ENCODE assay signal across 8 cellular contexts in the genomic region with DNA sequence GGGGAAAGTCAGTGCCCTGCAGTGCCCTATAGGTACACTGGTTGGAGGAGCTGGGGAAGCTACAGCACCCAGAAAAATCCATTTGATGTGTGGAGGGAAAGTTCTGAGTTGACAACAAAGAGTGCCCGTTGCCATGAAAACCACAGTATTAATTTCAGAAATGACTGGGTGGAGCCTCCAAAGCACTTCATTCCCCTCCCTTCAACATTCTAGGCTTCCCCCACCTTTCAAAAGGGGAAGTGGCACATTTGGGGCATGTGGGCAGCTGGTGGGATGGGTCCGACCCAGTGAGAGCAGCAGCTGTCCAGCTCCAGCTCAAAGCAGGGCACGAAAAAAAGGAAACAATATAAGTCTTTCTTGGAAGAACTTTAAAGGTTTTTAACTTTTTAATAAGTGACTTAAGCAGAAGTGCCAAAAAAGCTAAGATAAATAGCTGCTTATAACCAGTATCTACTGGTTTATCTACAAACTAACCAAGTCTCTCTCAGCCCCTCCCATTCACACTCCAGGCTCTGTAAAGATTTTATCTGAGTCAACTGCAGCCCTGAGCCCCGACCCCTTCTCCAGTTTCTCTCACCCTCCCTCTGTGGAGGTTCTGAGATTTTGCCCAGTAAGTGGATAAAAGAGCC. TPM values are rescaled to one million over a fixed set of nuclear protein-coding genes. Genes with fewer than 3 reads are reported as not detected.
A peak's percentile ranks its signal among the peaks of the same experiment; 100 is the strongest.
DNase-seq lines count a peak whose midpoint lies in the region; ATAC-seq and TF ChIP-seq lines count a peak whose summit lies in the region.

No MANE protein-coding gene starts in this region.

- peaks cover 19% of the 10 kb centered on the region for H3K36me3 Mint-ChIP-seq in activated CD4-positive, alpha-beta memory T cell treated with anti-CD3 and anti-CD28 coated beads, Interleukin-2, amount 10 ng/mL, durations not matched to agents 7 days and 5 days (ENCODE audit: low read depth)

- H3K27ac Mint-ChIP-seq in activated CD4-positive, alpha-beta memory T cell treated with anti-CD3 and anti-CD28 coated beads, Interleukin-2, amount 10 ng/mL, durations not matched to agents 7 days and 5 days: peak overlapping the region; percentile 99

- peak overlapping the region; percentile 84 to 96 (median 90) for H3K4me2 ChIP-seq in BLaER1 treated with 17β-estradiol and CSF1 and Interleukin-3, amounts not matched to agents 10 nM and 100 nM

- POLR2A ChIA-PET in activated CD4-positive, alpha-beta memory T cell treated with anti-CD3 and anti-CD28 coated beads, Interleukin-2, amount 10 ng/mL, durations not matched to agents 7 days and 5 days (lab: Charles Lee): interaction anchor here (0.6 to 10.8 kb wide), 19 partner anchors 11 to 1194 kb away, joined by 3 to 364 read pairs (median 7); a partner anchor contains a TSS

- 0 out of 22 replicates have a peak, but pooled peaks cover 0 to 2% (median 0%) of the 10 kb centered on the region in 11 experiments for H3K27me3 ChIP-seq in BLaER1 treated with 17β-estradiol and CSF1 and Interleukin-3, amounts not matched to agents 10 nM and 100 nM
- H3K27me3 ChIP-seq in rectal smooth muscle tissue (ENCODE audit: control insufficient read depth, insufficient read depth, low read length): no peaks in the 10 kb centered on the region

- H3K9me3 ChIP-seq in BLaER1 treated with 17β-estradiol and CSF1 and Interleukin-3, amounts not matched to agents 10 nM and 100 nM (replicated peaks in 1 of 11): no peaks in the 10 kb centered on the region

- H3K36me3 ChIP-seq in BLaER1 treated with 17β-estradiol and CSF1 and Interleukin-3, amounts not matched to agents 10 nM and 100 nM: peaks cover 23 to 51% (median 34%) of the 10 kb centered on the region in 11 experiments
- peaks cover 10% of the 10 kb centered on the region for H3K36me3 ChIP-seq in rectal smooth muscle tissue (ENCODE audit: control insufficient read depth, insufficient read depth, low read length)

- CTCF ChIA-PET in activated CD4-positive, alpha-beta memory T cell treated with anti-CD3 and anti-CD28 coated beads, Interleukin-2, amount 10 ng/mL, durations not matched to agents 7 days and 5 days (lab: Charles Lee): interaction anchor here (0.8 to 11.6 kb wide), 5 partner anchors 11 to 160 kb away, joined by 3 to 268 read pairs (median 7); a partner anchor contains a TSS

- peaks cover 99% of the 10 kb centered on the region for H3K4me1 Mint-ChIP-seq in activated CD4-positive, alpha-beta memory T cell treated with anti-CD3 and anti-CD28 coated beads, Interleukin-2, amount 10 ng/mL, durations not matched to agents 7 days and 5 days

- H3K9ac ChIP-seq in BLaER1 treated with 17β-estradiol and CSF1 and Interleukin-3, amounts not matched to agents 10 nM and 100 nM: peak overlapping the region; percentile 72 to 86 (median 78)
- peak overlapping the region; percentile 7 for H3K9ac ChIP-seq in rectal smooth muscle tissue (ENCODE audit: low read length)

- no peak for TF ChIP-seq CTCF in fibroblast of mammary gland (conservative IDR thresholded peaks at IDR 0.05; ENCODE audit: control insufficient read depth, insufficient read depth, low read depth, low read length)

- H3K27me3 Mint-ChIP-seq in activated CD4-positive, alpha-beta memory T cell treated with anti-CD3 and anti-CD28 coated beads, Interleukin-2, amount 10 ng/mL, durations not matched to agents 7 days and 5 days: peaks cover 4% of the 10 kb centered on the region

- H3K9me3 Mint-ChIP-seq in activated CD4-positive, alpha-beta memory T cell treated with anti-CD3 and anti-CD28 coated beads, Interleukin-2, amount 10 ng/mL, durations not matched to agents 7 days and 5 days: no peaks in the 10 kb centered on the region

- H4K20me1 ChIP-seq in BLaER1 treated with 17β-estradiol and CSF1 and Interleukin-3, amounts not matched to agents 10 nM and 100 nM: peaks cover 0 to 80% (median 33%) of the 10 kb centered on the region in 11 experiments; a peak in 21 of 22 replicates

- peaks cover 87 to 100% (median 98%) of the 10 kb centered on the region in 10 experiments for H3K4me1 ChIP-seq in BLaER1 treated with 17β-estradiol and CSF1 and Interleukin-3, amounts not matched to agents 10 nM and 100 nM
- peaks cover 43% of the 10 kb centered on the region for H3K4me1 ChIP-seq in rectal smooth muscle tissue (ENCODE audit: control insufficient read depth, insufficient read depth, low read length)

- ATAC-seq in GM19395 (IDR thresholded peaks at IDR 0.05; ENCODE audit: unreplicated experiment): peak; percentile 41
- no peak for ATAC-seq in GM21390 (IDR thresholded peaks at IDR 0.05; ENCODE audit: unreplicated experiment)

- peak overlapping the region; percentile 80 to 98 (median 91); a peak in 21 of 22 replicates for H3K27ac ChIP-seq in BLaER1 treated with 17β-estradiol and CSF1 and Interleukin-3, amounts not matched to agents 10 nM and 100 nM
- peak overlapping the region; percentile 91 for H3K27ac ChIP-seq in rectal smooth muscle tissue (ENCODE audit: low read depth, low read length)

- DNase-seq in LHCN-M2 (ENCODE audit: low read depth): peak; percentile 90
- peak; percentile 74 for DNase-seq in activated CD4-positive, alpha-beta memory T cell treated with anti-CD3 and anti-CD28 coated beads, Interleukin-2, amount 10 ng/mL, durations not matched to agents 7 days and 5 days
- peak; percentile 67 for DNase-seq in fibroblast of mammary gland (ENCODE audit: low read depth)
- no peak for DNase-seq in cerebellar cortex (ENCODE audit: low spot score)

- peak overlapping the region; percentile 34 to 63 (median 42); a peak in 18 of 20 replicates for H3K4me3 ChIP-seq in BLaER1 treated with 17β-estradiol and CSF1 and Interleukin-3, amounts not matched to agents 10 nM and 100 nM
- peak overlapping the region; percentile 16 for H3K4me3 ChIP-seq in fibroblast of mammary gland (ENCODE audit: control insufficient read depth, low read depth, low read length)
- H3K4me3 ChIP-seq in rectal smooth muscle tissue (ENCODE audit: low read length): peak overlapping the region; percentile 34

- peak overlapping the region; percentile 74 for H3K4me3 Mint-ChIP-seq in activated CD4-positive, alpha-beta memory T cell treated with anti-CD3 and anti-CD28 coated beads, Interleukin-2, amount 10 ng/mL, durations not matched to agents 7 days and 5 days

RNA-seq across cellular contexts. Expression of a gene that starts 9.0 kb away (rescaled TPM):
- 313 and 332 TPM in 2 replicates for total RNA-seq in LHCN-M2 (2014; rRNA removed)
- 160 TPM for polyA plus RNA-seq in LHCN-M2 (2012)
- total RNA-seq in activated CD4-positive, alpha-beta memory T cell treated with anti-CD3 and anti-CD28 coated beads, Interleukin-2, amount 10 ng/mL, durations not matched to agents 7 days and 5 days: 100 to 1,000 TPM; 323 to 360 TPM

RNA-seq across cellular contexts. Expression of a gene that starts 18.1 kb away (rescaled TPM):
- total RNA-seq in LHCN-M2 (2014; rRNA removed): 1,532 and 1,571 TPM in 2 replicates
- polyA plus RNA-seq in LHCN-M2 (2012): 1,893 TPM
- 100 to 1,000 TPM; 991 to 999 TPM for total RNA-seq in activated CD4-positive, alpha-beta memory T cell treated with anti-CD3 and anti-CD28 coated beads, Interleukin-2, amount 10 ng/mL, durations not matched to agents 7 days and 5 days

RNA-seq across cellular contexts. Expression of a gene that starts 35.7 kb away (rescaled TPM):
- 9.0 and 9.8 TPM in 2 replicates for total RNA-seq in LHCN-M2 (2014; rRNA removed)
- 8.8 TPM for polyA plus RNA-seq in LHCN-M2 (2012)
- total RNA-seq in activated CD4-positive, alpha-beta memory T cell treated with anti-CD3 and anti-CD28 coated beads, Interleukin-2, amount 10 ng/mL, durations not matched to agents 7 days and 5 days: 10 to 100 TPM; 23.7 to 25.2 TPM

RNA-seq across cellular contexts. Expression of a gene that starts 46.1 kb away (rescaled TPM):
- total RNA-seq in LHCN-M2 (2014; rRNA removed): 142 and 149 TPM in 2 replicates
- polyA plus RNA-seq in LHCN-M2 (2012): 66.8 TPM
- total RNA-seq in activated CD4-positive, alpha-beta memory T cell treated with anti-CD3 and anti-CD28 coated beads, Interleukin-2, amount 10 ng/mL, durations not matched to agents 7 days and 5 days: 100 to 1,000 TPM; 226 TPM

RNA-seq across cellular contexts. Expression of a gene that starts 57.0 kb away (rescaled TPM):
- total RNA-seq in LHCN-M2 (2014; rRNA removed): 41.5 and 46.8 TPM in 2 replicates
- polyA plus RNA-seq in LHCN-M2 (2012): 30.5 TPM
- total RNA-seq in activated CD4-positive, alpha-beta memory T cell treated with anti-CD3 and anti-CD28 coated beads, Interleukin-2, amount 10 ng/mL, durations not matched to agents 7 days and 5 days: 100 to 1,000 TPM; 121 to 122 TPM
